Comparison of ENCODE assay signal across 27 cellular contexts in the genomic region with DNA sequence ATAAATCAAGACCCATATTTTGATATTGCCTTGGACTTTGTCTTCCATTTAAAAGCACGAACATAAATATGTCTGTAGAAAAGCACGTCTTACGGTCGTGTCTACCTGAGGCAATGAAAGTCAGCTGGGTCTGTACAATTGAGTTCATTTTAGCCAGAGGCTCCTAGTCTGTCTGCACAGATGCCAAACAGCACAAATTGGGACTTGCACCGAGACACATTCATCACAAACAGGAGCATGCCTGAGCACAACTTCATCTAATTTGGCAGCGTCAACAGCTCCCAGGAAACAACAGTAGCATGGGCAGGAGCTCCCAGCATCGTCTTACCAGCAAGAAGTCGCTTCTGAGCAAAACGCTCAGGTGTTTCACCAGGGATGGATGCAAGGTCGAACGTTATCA.
DNase-seq lines count a peak whose midpoint lies in the region; ATAC-seq lines count a peak whose summit lies in the region.
"Had no signal": no experiment of that assay in that cellular context is flagged by ENCODE, and none has a peak within 500 bp of the region (broad histone marks: within the 10 kb centered on the region; RNA-seq: fewer than 3 reads in every experiment).

No MANE protein-coding gene starts in this region.

- peak; percentile 24 for DNase-seq in NCI-H748 (lab: John Stamatoyannopoulos, UW; ENCODE audit: unreplicated experiment)
- no peak for DNase-seq in NCI-H748 treated with DMSO at 0.1 percent for 48 hours (lab: John Stamatoyannopoulos, UW)
- DNase-seq in NCI-H69 (lab: John Stamatoyannopoulos, UW), result peak; percentile 7
- peak; percentile 7 for DNase-seq in cerebellum (ENCODE audit: low spot score)
- DNase-seq in pons (ENCODE audit: low spot score), result peak; percentile 19
- no peak for DNase-seq in AG08396 (ENCODE audit: low spot score)
- DNase-seq: activated CD4-positive, alpha-beta T cell treated with anti-CD3 and anti-CD28 coated beads, Interleukin-2, amount 10 ng/mL, durations not matched to agents 24 days and 14 days; activated effector memory CD4-positive, alpha-beta T cell treated with anti-CD3 and anti-CD28 coated beads, Interleukin-2, amount 50 U/mL, for 16 hours; activated naive CD8-positive, alpha-beta T cell treated with anti-CD3 and anti-CD28 coated beads for 36 hours; activated T-cell treated with anti-CD3 and anti-CD28 coated beads, Interleukin-2, amount 50 U/mL, for 1 hour; AML-193; aorta; cerebellar nuclear complex; GDM1; glutamatergic neuron; H7; KG1; kidney; natural killer cell; NCI-H187; NCI-H2227 treated with DMSO at 0.1 percent for 48 hours; NCI-H82; occipital lobe; OCI-M1; tibial artery had no signal

- ATAC-seq in HG02981 (IDR thresholded peaks at IDR 0.05; ENCODE audit: unreplicated experiment), result no peak
- ATAC-seq in GM21447 (IDR thresholded peaks at IDR 0.05; ENCODE audit: unreplicated experiment), result no peak
- ATAC-seq: natural killer cell had no signal

Comparison
In these comparisons a context has a peak if more than half of its experiments do, and no peak if none do; other contexts are left out.
1. DNase-seq: peak in NCI-H748 (single experiment), NCI-H69 (single experiment), cerebellum (single experiment) and pons (single experiment); none in NCI-H748 treated with DMSO at 0.1 percent for 48 hours (single experiment) and AG08396 (single experiment).